ENCODE assay signal across 9 cellular contexts in genomic region chr6:137102050-137102848, GRCh38. TPM values are rescaled to one million over a fixed set of nuclear protein-coding genes. Genes with fewer than 3 reads are reported as not detected.
DNase-seq lines count a peak whose midpoint lies in the region; ATAC-seq, FAIRE-seq and TF ChIP-seq lines count a peak whose summit lies in the region.
"Had no signal": no experiment of that assay in that cellular context is flagged by ENCODE, and none has a peak within 500 bp of the region (broad histone marks: within the 10 kb centered on the region; RNA-seq: fewer than 3 reads in every experiment).

No MANE protein-coding gene starts in this region.

- TF ChIP-seq POLR2A in right lobe of liver (IDR thresholded peaks at IDR 0.05): no peak

- H3K4me1 ChIP-seq in right lobe of liver: no peaks in the 10 kb centered on the region

- H3K4me3 ChIP-seq in right lobe of liver: no peak overlapping the region

- H3K27me3 ChIP-seq in right lobe of liver: no peaks in the 10 kb centered on the region

- no peaks in the 10 kb centered on the region for H3K9me3 ChIP-seq in right lobe of liver

- intact Hi-C loops in right lobe of liver (cut with DNase I): no loop called here

- no peak for FAIRE-seq in urothelium cell line (lab: Jason Lieb, UNC)
- FAIRE-seq: H1 had no signal

- H3K27ac ChIP-seq in right lobe of liver: no peak overlapping the region

- ATAC-seq in GM18511 (IDR thresholded peaks at IDR 0.05; ENCODE audit: unreplicated experiment) (peak; percentile 29), GM21619 (IDR thresholded peaks at IDR 0.05; ENCODE audit: unreplicated experiment) (peak; percentile 28), HG03565 (IDR thresholded peaks at IDR 0.05; ENCODE audit: unreplicated experiment) (peak; percentile 23), right lobe of liver (no peak)

- DNase-seq in kidney tubule cell (ENCODE audit: low spot score) (peak; percentile 58), C1 segment of cervical spinal cord (lab: John Stamatoyannopoulos, UW) (no peak), urothelium cell line (ENCODE audit: low spot score) (no peak), right lobe of liver (no peak)
- DNase-seq: SIG-M5 had no signal

- 76% methylated on average over 3 of the region's 3 CpGs for WGBS in right lobe of liver (ENCODE audit: insufficient coverage, low coverage, low lambda C conversion rate, missing lambda C conversion rate)

- no peak for TF ChIP-seq CTCF in right lobe of liver (IDR thresholded peaks at IDR 0.05)

- no peaks in the 10 kb centered on the region for H3K36me3 ChIP-seq in right lobe of liver

RNA-seq across cellular contexts. Expression of gene IL20RA, which starts 57.5 kb away (rescaled TPM):
- total RNA-seq in right lobe of liver: under 1 TPM; 0.06 to 0.70 (median 0.12) TPM

Comparison
In these comparisons a context has a peak if more than half of its experiments do, and no peak if none do; other contexts are left out.
1. ATAC-seq: peak in GM18511 (single experiment), GM21619 (single experiment) and HG03565 (single experiment); none in right lobe of liver (0 of 4).